ENCODE assay signal across 19 cellular contexts in genomic region chr1:68565923-68566322, GRCh38.
DNase-seq lines count a peak whose midpoint lies in the region; ATAC-seq, FAIRE-seq and TF ChIP-seq lines count a peak whose summit lies in the region.
"Had no signal": no experiment of that assay in that cellular context is flagged by ENCODE, and none has a peak within 500 bp of the region (broad histone marks: within the 10 kb centered on the region; RNA-seq: fewer than 3 reads in every experiment).

No MANE protein-coding gene starts in this region.

- H3K4me1 Mint-ChIP-seq in GM23338 (peaks cover 9% of the 10 kb centered on the region; the same call in 2 of the 3 replicates), astrocyte (ENCODE audit: low read depth, unreplicated experiment) (no peaks in the 10 kb centered on the region)
- H3K4me1 Mint-ChIP-seq: CD14-positive monocyte had no signal

- H3K9ac ChIP-seq in astrocyte (ENCODE audit: low read length) (no peak overlapping the region), neuronal stem cell (ENCODE audit: low read depth, low read length, poor library complexity) (no peak overlapping the region)

- H2BK120ac ChIP-seq in neuronal stem cell (ENCODE audit: low read depth, low read length): no peak overlapping the region

- no peak overlapping the region for H3K4ac ChIP-seq in neuronal stem cell (ENCODE audit: low read length)

- no peak overlapping the region for H3K23ac ChIP-seq in neuronal stem cell (ENCODE audit: low read depth, low read length, poor library complexity)

- no peaks in the 10 kb centered on the region for H3K36me3 ChIP-seq in GM23338 (ENCODE audit: insufficient read depth)
- H3K36me3 ChIP-seq in astrocyte (ENCODE audit: insufficient read depth, low read length): no peaks in the 10 kb centered on the region
- H3K36me3 ChIP-seq in iPS DF 6.9 (ENCODE audit: control insufficient read depth, insufficient read depth, low read length): no peaks in the 10 kb centered on the region
- H3K36me3 ChIP-seq in neuronal stem cell (replicated peaks in 1 of 2; ENCODE audit: control insufficient read depth in 2 of 2, insufficient read depth in 2 of 2, low read length in 2 of 2): no peaks in the 10 kb centered on the region

- peaks cover 12% of the 10 kb centered on the region for H3K4me1 ChIP-seq in GM23338 (ENCODE audit: insufficient read depth)
- H3K4me1 ChIP-seq in astrocyte (ENCODE audit: insufficient read depth, low read length): no peaks in the 10 kb centered on the region
- no peaks in the 10 kb centered on the region for H3K4me1 ChIP-seq in iPS DF 6.9 (ENCODE audit: control insufficient read depth, insufficient read depth, low read length)
- peaks cover 0 to 3% of the 10 kb centered on the region in 2 donors for H3K4me1 ChIP-seq in neuronal stem cell (ENCODE audit: control insufficient read depth in 2 of 2, insufficient read depth in 1 of 2, low read depth in 1 of 2, low read length in 2 of 2)

- H3K9me2 ChIP-seq in GM23338 (ENCODE audit: insufficient read depth): no peaks in the 10 kb centered on the region

- no peak overlapping the region for H4K8ac ChIP-seq in neuronal stem cell (ENCODE audit: low read depth, low read length)

- no peak for FAIRE-seq in astrocyte (lab: Jason Lieb, UNC)
- FAIRE-seq: D721Med, G401.6, GM12891 had no signal

- no peaks in the 10 kb centered on the region for H3K79me1 ChIP-seq in neuronal stem cell (ENCODE audit: low read depth, low read length)

- no peak overlapping the region for H3K18ac ChIP-seq in neuronal stem cell (ENCODE audit: low read length)

- H3K14ac ChIP-seq in neuronal stem cell (ENCODE audit: low read length): no peak overlapping the region

- H3K9me3 ChIP-seq in astrocyte (ENCODE audit: insufficient read depth, low read depth, low read length) (no peaks in the 10 kb centered on the region), iPS DF 6.9 (ENCODE audit: control insufficient read depth, insufficient read depth, low read length) (no peaks in the 10 kb centered on the region), neuronal stem cell (replicated peaks in 1 of 2; ENCODE audit: control insufficient read depth in 2 of 2, insufficient read depth in 1 of 2, low read depth in 1 of 2, low read length in 2 of 2) (no peaks in the 10 kb centered on the region)

- H4K91ac ChIP-seq in neuronal stem cell (ENCODE audit: low read depth, low read length, poor library complexity): no peak overlapping the region

- H3K79me2 ChIP-seq in GM23338 (replicated peaks; ENCODE audit: insufficient read depth) (no peaks in the 10 kb centered on the region), astrocyte (ENCODE audit: insufficient read depth, low read length) (no peaks in the 10 kb centered on the region)

- no peak for ATAC-seq in GM23338
- ATAC-seq in esophagus mucosa: no peak
- ATAC-seq: CD8-positive, alpha-beta T cell had no signal

- H3K4me3 Mint-ChIP-seq in GM23338: no peak overlapping the region
- no peak overlapping the region for H3K4me3 Mint-ChIP-seq in astrocyte (ENCODE audit: unreplicated experiment)
- H3K4me3 Mint-ChIP-seq: CD14-positive monocyte; CD8-positive, alpha-beta T cell; H9 had no signal

- H4K20me1 ChIP-seq in GM23338 (replicated peaks; ENCODE audit: insufficient read depth): no peaks in the 10 kb centered on the region
- H4K20me1 ChIP-seq in astrocyte (ENCODE audit: insufficient read depth, low read length): no peaks in the 10 kb centered on the region

- H3K9me3 Mint-ChIP-seq in GM23338 (no peaks in the 10 kb centered on the region), astrocyte (ENCODE audit: unreplicated experiment) (no peaks in the 10 kb centered on the region)
- H3K9me3 Mint-ChIP-seq: CD8-positive, alpha-beta T cell; H9 had no signal

- H3K27ac ChIP-seq in GM23338 (ENCODE audit: low read depth) (no peak overlapping the region), astrocyte (ENCODE audit: low read depth, low read length) (no peak overlapping the region), iPS DF 6.9 (ENCODE audit: low read length) (no peak overlapping the region), neuronal stem cell (replicated peaks; ENCODE audit: low read length) (no peak overlapping the region)
- H3K27ac ChIP-seq: 22Rv1 had no signal

- H2AK5ac ChIP-seq in neuronal stem cell (ENCODE audit: low read depth, low read length): no peak overlapping the region

- H2BK12ac ChIP-seq in neuronal stem cell (ENCODE audit: low read length): no peak overlapping the region

- H2BK15ac ChIP-seq in neuronal stem cell (ENCODE audit: low read length): no peak overlapping the region

- H3K36me3 Mint-ChIP-seq in GM23338 (ENCODE audit: low read depth) (no peaks in the 10 kb centered on the region), astrocyte (ENCODE audit: low read depth, unreplicated experiment) (no peaks in the 10 kb centered on the region)
- H3K36me3 Mint-ChIP-seq: CD14-positive monocyte; CD8-positive, alpha-beta T cell had no signal

- WGBS in iPS DF 6.9 (ENCODE audit: insufficient coverage, insufficient read length): no CpG with 5 or more reads among the region's 4 CpGs
- whole genome bisulfite sequencing in neuronal stem cell (ENCODE audit: extremely low coverage in 2 of 2, insufficient read length in 2 of 2, insufficient replicate concordance in 1 of 2), 2 donors: no CpG with 5 or more reads among the region's 4 CpGs

- H3K27me3 Mint-ChIP-seq in GM23338 (ENCODE audit: insufficient read depth, low read depth, poor library complexity): no peaks in the 10 kb centered on the region
- no peaks in the 10 kb centered on the region for H3K27me3 Mint-ChIP-seq in astrocyte (ENCODE audit: low read depth, unreplicated experiment)

- DNase-seq in GM23338 (ENCODE audit: low spot score): peak; percentile 23
- no peak for DNase-seq in astrocyte (ENCODE audit: low read depth)
- peak; percentile 2 for DNase-seq in iPS DF 6.9 (ENCODE audit: low read depth, low spot score)
- no peak for DNase-seq in neuronal stem cell (ENCODE audit: low spot score)
- no peak for DNase-seq in ureter (ENCODE audit: low spot score)
- no peak for DNase-seq in anterior cingulate cortex (lab: John Stamatoyannopoulos, UW)
- DNase-seq: CD8-positive, alpha-beta T cell; COR-L47; DMS153; DMS79 treated with DMSO at 0.1 percent for 48 hours; EL; GOT3; H9 had no signal

- H3K27me3 ChIP-seq in GM23338 (ENCODE audit: insufficient read depth) (no peaks in the 10 kb centered on the region), astrocyte (ENCODE audit: insufficient read depth, low read length) (no peaks in the 10 kb centered on the region), iPS DF 6.9 (ENCODE audit: control insufficient read depth, insufficient read depth, low read length) (no peaks in the 10 kb centered on the region), neuronal stem cell (ENCODE audit: control insufficient read depth in 3 of 3, insufficient read depth in 3 of 3, low read depth in 1 of 3, low read length in 3 of 3) (peaks cover 0 to 3% (median 0%) of the 10 kb centered on the region in 3 experiments)

- H3K27ac Mint-ChIP-seq in GM23338 (no peak overlapping the region), astrocyte (ENCODE audit: unreplicated experiment) (no peak overlapping the region)
- H3K27ac Mint-ChIP-seq: CD14-positive monocyte; CD8-positive, alpha-beta T cell; H9 had no signal

- no peak overlapping the region for H2BK5ac ChIP-seq in neuronal stem cell (ENCODE audit: low read length)

- no peaks in the 10 kb centered on the region for H3F3A ChIP-seq in GM23338 (replicated peaks; ENCODE audit: low read depth)

- H3K4me2 ChIP-seq in GM23338 (peak overlapping the region; percentile 49; the same call in 1 of the 2 replicates), astrocyte (ENCODE audit: low read length) (no peak overlapping the region), neuronal stem cell (ENCODE audit: insufficient read depth, low read length, poor library complexity, severe bottlenecking) (no peak overlapping the region)

- H3K4me3 ChIP-seq in GM23338: no peak overlapping the region
- H3K4me3 ChIP-seq in astrocyte (ENCODE audit: insufficient read depth, low read depth, low read length): no peak overlapping the region
- no peak overlapping the region for H3K4me3 ChIP-seq in iPS DF 6.9 (ENCODE audit: low read length)
- no peak overlapping the region for H3K4me3 ChIP-seq in neuronal stem cell (ENCODE audit: low read length in 2 of 2)

- H2AFZ ChIP-seq in GM23338 (no peak overlapping the region), astrocyte (ENCODE audit: low read depth, low read length) (peak overlapping the region; percentile 6), neuronal stem cell (ENCODE audit: low read length) (peak overlapping the region; percentile 33)

- TF ChIP-seq CTCF in GM23338 (conservative IDR thresholded peaks at IDR 0.05; ENCODE audit: low read depth in 2 of 2) (no peak), astrocyte (IDR thresholded peaks at IDR 0.05; ENCODE audit: insufficient read depth, low read depth, low read length) (no peak)

TF ChIP-seq in GM23338, 12 proteins besides CTCF, POLR2A, EP300 and RAD21 (continues in another document):
- TF ChIP-seq REST (IDR thresholded peaks at IDR 0.05; ENCODE audit: unreplicated experiment) (no peak), CREB1 (CRISPR knock-in tag; IDR thresholded peaks at IDR 0.05; ENCODE audit: low read depth) (no peak), JUNB (IDR thresholded peaks at IDR 0.05; ENCODE audit: unreplicated experiment) (no peak), EZH2phosphoT487 (IDR thresholded peaks at IDR 0.05; ENCODE audit: unreplicated experiment) (no peak), NANOG (IDR thresholded peaks at IDR 0.05; ENCODE audit: borderline replicate concordance) (no peak), EZH2 (IDR thresholded peaks at IDR 0.05; ENCODE audit: low read depth, unreplicated experiment) (no peak)

Comparison
In these comparisons a context has a peak if more than half of its experiments do, and no peak if none do; other contexts are left out.
1. DNase-seq: peak in GM23338 (single experiment) and iPS DF 6.9 (single experiment); none in astrocyte (single experiment), neuronal stem cell (single experiment), ureter (single experiment) and anterior cingulate cortex (0 of 58).